ENCODE assay signal across 25 cellular contexts in genomic region chr4:11393551-11393950, GRCh38.
"Had no signal": no experiment of that assay in that cellular context is flagged by ENCODE, and none has a peak within 500 bp of the region (broad histone marks: within the 10 kb centered on the region; RNA-seq: fewer than 3 reads in every experiment).

No MANE protein-coding gene starts in this region.

- H3K36me3 ChIP-seq: gastrocnemius medialis, heart right ventricle, left lung, lower lobe of right lung had no signal

- H3K4me3 Mint-ChIP-seq: endodermal cell, mesothelial cell of epicardium, naive B cell had no signal

- H3K27ac ChIP-seq: coronary artery, dorsolateral prefrontal cortex, epithelial cell of prostate, esophagus squamous epithelium, gastrocnemius medialis, heart right ventricle, left lung, lower lobe of right lung had no signal

- ATAC-seq: esophagus mucosa, gastrocnemius medialis, heart right ventricle, left cardiac atrium, left lung, left ventricle myocardium superior, lower lobe of right lung, mucosa of descending colon had no signal

- H3K9me3 ChIP-seq: esophagus squamous epithelium, gastrocnemius medialis, heart right ventricle, left lung, lower lobe of right lung, mucosa of descending colon had no signal

- H3K4me1 ChIP-seq: gastrocnemius medialis, left lung, lower lobe of right lung had no signal

- DNase-seq: dermis blood vessel endothelial cell; dorsolateral prefrontal cortex; effector CD4-positive, alpha-beta T cell; effector memory CD4-positive, alpha-beta T cell; endodermal cell; erythroblast; esophagus squamous epithelium; foreskin fibroblast; foreskin melanocyte; gastrocnemius medialis; glutamatergic neuron; head of caudate nucleus; heart right ventricle; hippocampal formation; left cardiac atrium; left lung; left ventricle myocardium superior; lower lobe of right lung; mesenchymal stem cell; mucosa of descending colon; naive B cell had no signal

- H3K27me3 Mint-ChIP-seq: naive B cell had no signal

- H3K27ac Mint-ChIP-seq: endodermal cell, mesothelial cell of epicardium had no signal

- H3K27me3 ChIP-seq: esophagus squamous epithelium, gastrocnemius medialis, heart right ventricle, left lung had no signal

- H3K4me3 ChIP-seq: coronary artery, dorsolateral prefrontal cortex, esophagus squamous epithelium, gastrocnemius medialis, heart right ventricle, left lung, lower lobe of right lung, mucosa of descending colon had no signal

- H3K9me3 Mint-ChIP-seq: endodermal cell, mesothelial cell of epicardium, naive B cell had no signal
